In genomic region chr2:3643371-3644245, GRCh38 we compare ENCODE assay signal across 35 cellular contexts. TPM values are rescaled to one million over a fixed set of nuclear protein-coding genes. Genes with fewer than 3 reads are reported as not detected.
DNase-seq lines count a peak whose midpoint lies in the region; ATAC-seq and TF ChIP-seq lines count a peak whose summit lies in the region.
"Had no signal": no experiment of that assay in that cellular context is flagged by ENCODE, and none has a peak within 500 bp of the region (broad histone marks: within the 10 kb centered on the region; RNA-seq: fewer than 3 reads in every experiment).

No MANE protein-coding gene starts in this region.

- no peak overlapping the region for H2AFZ ChIP-seq in hepatocyte
- H2AFZ ChIP-seq: GM23338, PC-9 had no signal

- H3K27me3 Mint-ChIP-seq in activated T-cell treated with anti-CD3 and anti-CD28 coated beads, Interleukin-2, amount 50 U/mL, for 24 hours = no peaks in the 10 kb centered on the region
- H3K27me3 Mint-ChIP-seq in glutamatergic neuron (ENCODE audit: unreplicated experiment) (peaks cover 7% of the 10 kb centered on the region), osteocyte (ENCODE audit: unreplicated experiment) (no peaks in the 10 kb centered on the region)
- H3K27me3 Mint-ChIP-seq: CD4-positive, alpha-beta T cell had no signal

- H3K27ac ChIP-seq in Peyer's patch (no peak overlapping the region), hepatocyte (no peak overlapping the region)
- H3K27ac ChIP-seq: cardiac muscle cell, esophagus muscularis mucosa, foreskin keratinocyte, left ventricle myocardium inferior, PC-9 had no signal

- H3K9me2 ChIP-seq in hepatocyte (replicated peaks; ENCODE audit: insufficient read depth) = no peaks in the 10 kb centered on the region

- 94% methylated on average over 48 of the region's 48 CpGs for WGBS in hepatocyte (ENCODE audit: low lambda C conversion rate, missing lambda C conversion rate)

- H3K36me3 ChIP-seq in Peyer's patch (no peaks in the 10 kb centered on the region), hepatocyte (replicated peaks; ENCODE audit: insufficient read depth, low read depth) (no peaks in the 10 kb centered on the region)
- H3K36me3 ChIP-seq: cardiac muscle cell, esophagus muscularis mucosa, left ventricle myocardium inferior had no signal

- no peak overlapping the region for H3K4me3 Mint-ChIP-seq in activated T-cell treated with anti-CD3 and anti-CD28 coated beads, Interleukin-2, amount 50 U/mL, for 24 hours
- no peak overlapping the region for H3K4me3 Mint-ChIP-seq in glutamatergic neuron (ENCODE audit: unreplicated experiment)
- no peak overlapping the region for H3K4me3 Mint-ChIP-seq in osteocyte (ENCODE audit: unreplicated experiment)
- H3K4me3 Mint-ChIP-seq: CD4-positive, alpha-beta T cell; GM23338; IgD-negative memory B cell; mesothelial cell of epicardium; naive B cell had no signal

- H3K36me3 Mint-ChIP-seq in activated T-cell treated with anti-CD3 and anti-CD28 coated beads, Interleukin-2, amount 50 U/mL, for 24 hours (ENCODE audit: low read depth) = no peaks in the 10 kb centered on the region
- H3K36me3 Mint-ChIP-seq in glutamatergic neuron (ENCODE audit: unreplicated experiment) (peaks cover 5% of the 10 kb centered on the region), osteocyte (ENCODE audit: unreplicated experiment) (no peaks in the 10 kb centered on the region)
- H3K36me3 Mint-ChIP-seq: IgD-negative memory B cell, mesothelial cell of epicardium, naive B cell had no signal

- H3K79me2 ChIP-seq in hepatocyte = no peaks in the 10 kb centered on the region

- H3K4me3 ChIP-seq in Peyer's patch (no peak overlapping the region), hepatocyte (no peak overlapping the region)
- H3K4me3 ChIP-seq: cardiac muscle cell, esophagus muscularis mucosa, GM23338, left ventricle myocardium inferior, PC-9 had no signal

- peak; percentile 17 for DNase-seq in activated T-cell treated with anti-CD3 and anti-CD28 coated beads, Interleukin-2, amount 50 U/mL, for 24 hours
- DNase-seq in activated T-cell treated with anti-CD3 and anti-CD28 coated beads for 4 hours (no peak), Peyer's patch (peak in 2 of 3 donors; percentile 36 to 43), glutamatergic neuron (peak; percentile 14), osteocyte (ENCODE audit: extremely low spot score, unreplicated experiment) (peak; percentile 79), HuH-7.5 (ENCODE audit: low spot score) (no peak), hepatocyte (ENCODE audit: low spot score) (no peak)
- DNase-seq: activated CD4-positive, CD25-positive, alpha-beta regulatory T cell; activated naive CD4-positive, alpha-beta T cell; activated T-cell treated with anti-CD3 and anti-CD28 coated beads, Interleukin-2, amount 50 U/mL, for 1 hour; foreskin keratinocyte; hypothalamus; left ventricle myocardium inferior; naive B cell; NCI-H1092 treated with DMSO at 0.1 percent for 48 hours; NCI-H187; NCI-H2171 treated with DMSO at 0.1 percent for 48 hours; NCI-H524; NK-92 treated with Interleukin-12 subunit alpha and Interleukin-12 subunit beta, amount 100 ng/mL, for 24 hours; PC-9; retina; SIG-M5; stimulated activated CD4-positive, alpha-beta T cell treated with anti-CD3 and anti-CD28 coated beads, Interleukin-2, amount 100 ng/mL, for 48 hours; T1000; trophoblast cell had no signal

- no peak overlapping the region for H3K4me2 ChIP-seq in hepatocyte
- H3K4me2 ChIP-seq: GM23338, PC-9 had no signal

- TF ChIP-seq POLR2A in Peyer's patch (IDR thresholded peaks at IDR 0.05) = no peak

- TF ChIP-seq CTCF in Peyer's patch (IDR thresholded peaks at IDR 0.05) (no peak), glutamatergic neuron (IDR thresholded peaks at IDR 0.05; ENCODE audit: partially characterized antibody, unreplicated experiment) (no peak), osteocyte (IDR thresholded peaks at IDR 0.05) (no peak), hepatocyte (IDR thresholded peaks at IDR 0.05; ENCODE audit: poor library complexity) (no peak)

- no peaks in the 10 kb centered on the region for H3K9me3 ChIP-seq in Peyer's patch
- no peaks in the 10 kb centered on the region for H3K9me3 ChIP-seq in hepatocyte (ENCODE audit: low read depth)
- H3K9me3 ChIP-seq: esophagus muscularis mucosa, left ventricle myocardium inferior had no signal

- H3K4me1 ChIP-seq in Peyer's patch (no peaks in the 10 kb centered on the region), hepatocyte (ENCODE audit: insufficient read depth) (no peaks in the 10 kb centered on the region)
- H3K4me1 ChIP-seq: esophagus muscularis mucosa, foreskin keratinocyte, left ventricle myocardium inferior had no signal

- ATAC-seq in GM21423 (IDR thresholded peaks at IDR 0.05; ENCODE audit: unreplicated experiment) = no peak
- ATAC-seq: GM23338 had no signal

- no peaks in the 10 kb centered on the region for H4K20me1 ChIP-seq in hepatocyte (ENCODE audit: insufficient read depth, poor library complexity, severe bottlenecking)

- H3K9me3 Mint-ChIP-seq in activated T-cell treated with anti-CD3 and anti-CD28 coated beads, Interleukin-2, amount 50 U/mL, for 24 hours = no peaks in the 10 kb centered on the region
- H3K9me3 Mint-ChIP-seq in glutamatergic neuron (ENCODE audit: unreplicated experiment) (no peaks in the 10 kb centered on the region), osteocyte (ENCODE audit: unreplicated experiment) (no peaks in the 10 kb centered on the region)
- H3K9me3 Mint-ChIP-seq: CD4-positive, alpha-beta T cell; GM23338; IgD-negative memory B cell; mesothelial cell of epicardium; naive B cell had no signal

- H3K27me3 ChIP-seq in Peyer's patch = no peaks in the 10 kb centered on the region
- no peaks in the 10 kb centered on the region for H3K27me3 ChIP-seq in hepatocyte
- H3K27me3 ChIP-seq: cardiac muscle cell, esophagus muscularis mucosa, foreskin keratinocyte had no signal

- no peak overlapping the region for H3K27ac Mint-ChIP-seq in activated T-cell treated with anti-CD3 and anti-CD28 coated beads, Interleukin-2, amount 50 U/mL, for 24 hours
- H3K27ac Mint-ChIP-seq in glutamatergic neuron (ENCODE audit: unreplicated experiment) (no peak overlapping the region), osteocyte (ENCODE audit: unreplicated experiment) (no peak overlapping the region)
- H3K27ac Mint-ChIP-seq: CD4-positive, alpha-beta T cell; GM23338; IgD-negative memory B cell; mesothelial cell of epicardium had no signal

- H3K4me1 Mint-ChIP-seq in activated T-cell treated with anti-CD3 and anti-CD28 coated beads, Interleukin-2, amount 50 U/mL, for 24 hours (ENCODE audit: low read depth) = no peaks in the 10 kb centered on the region
- peaks cover 3% of the 10 kb centered on the region for H3K4me1 Mint-ChIP-seq in glutamatergic neuron (ENCODE audit: low read depth, unreplicated experiment)
- H3K4me1 Mint-ChIP-seq in osteocyte (ENCODE audit: unreplicated experiment) = no peaks in the 10 kb centered on the region
- H3K4me1 Mint-ChIP-seq: GM23338, mesothelial cell of epicardium, naive B cell had no signal

RNA-seq across cellular contexts. Expression of gene ALLC, which starts 14.4 kb away (rescaled TPM):
- total RNA-seq in Peyer's patch (not detected), glutamatergic neuron (ENCODE audit: unreplicated experiment) (not detected), osteocyte (not detected in 2 replicates), hepatocyte (not detected in 2 replicates)
- polyA plus RNA-seq in hepatocyte = not detected in 2 replicates
- total RNA-seq: aorta; cardiac muscle cell; CD4-positive, alpha-beta T cell; esophagus muscularis mucosa; foreskin keratinocyte; GM23338; left ventricle myocardium inferior; mesothelial cell of epicardium; omental fat pad; PC-9 had no signal
- polyA plus RNA-seq: cardiac muscle cell, foreskin keratinocyte, GM23338, IgD-negative memory B cell had no signal

RNA-seq across cellular contexts. Expression of gene COLEC11, which starts 48.7 kb away (rescaled TPM):
- total RNA-seq in Peyer's patch (1 to 10 TPM in 2 of 4 donors, under 1 TPM in 1, not detected in 1; 0.70 to 5.8 (median 1.1) TPM), glutamatergic neuron (ENCODE audit: unreplicated experiment) (not detected), osteocyte (not detected in 2 replicates), hepatocyte (22.6 TPM in 2 replicates)
- polyA plus RNA-seq in hepatocyte = 20.9 and 21.5 TPM in 2 replicates
- total RNA-seq: Daoy, foreskin keratinocyte had no signal
- polyA plus RNA-seq: foreskin keratinocyte, IgD-negative memory B cell had no signal

RNA-seq across cellular contexts. Expression of gene DCDC2C, which starts 59.8 kb away (rescaled TPM):
- total RNA-seq in Peyer's patch = not detected
- total RNA-seq in glutamatergic neuron (ENCODE audit: unreplicated experiment) = not detected
- not detected in 2 replicates for total RNA-seq in osteocyte
- not detected in 2 replicates for total RNA-seq in hepatocyte
- not detected in 2 replicates for polyA plus RNA-seq in hepatocyte
- total RNA-seq: cardiac muscle cell; CD4-positive, alpha-beta T cell; Daoy; foreskin keratinocyte; GM23338; left ventricle myocardium inferior; mesothelial cell of epicardium; PC-9 had no signal
- polyA plus RNA-seq: cardiac muscle cell, foreskin keratinocyte, IgD-negative memory B cell had no signal

Comparison
In these comparisons a context has a peak if more than half of its experiments do, and no peak if none do; other contexts are left out.
1. DNase-seq: peak in activated T-cell treated with anti-CD3 and anti-CD28 coated beads, Interleukin-2, amount 50 U/mL, for 24 hours (single experiment), Peyer's patch (2 of 3), glutamatergic neuron (single experiment) and osteocyte (single experiment); none in activated T-cell treated with anti-CD3 and anti-CD28 coated beads for 4 hours (single experiment), HuH-7.5 (single experiment) and hepatocyte (single experiment).